ENCODE assay signal across 32 cellular contexts in genomic region chr10:340646-341045, GRCh38.
DNase-seq lines count a peak whose midpoint lies in the region; ATAC-seq, FAIRE-seq and TF ChIP-seq lines count a peak whose summit lies in the region.
"Had no signal": no experiment of that assay in that cellular context is flagged by ENCODE, and none has a peak within 500 bp of the region (broad histone marks: within the 10 kb centered on the region; RNA-seq: fewer than 3 reads in every experiment).

No MANE protein-coding gene starts in this region.

- no peak overlapping the region for H3K14ac ChIP-seq in neuronal stem cell (ENCODE audit: low read length)

- no peaks in the 10 kb centered on the region for H3K79me1 ChIP-seq in neuronal stem cell (ENCODE audit: low read depth, low read length)

- peak overlapping the region; percentile 40 for H3K23ac ChIP-seq in neuronal stem cell (ENCODE audit: low read depth, low read length, poor library complexity)

- H3K27ac Mint-ChIP-seq in GM23338 (no peak overlapping the region), neural progenitor cell (no peak overlapping the region)
- H3K27ac Mint-ChIP-seq: CD14-positive monocyte; CD8-positive, alpha-beta memory T cell; IgD-negative memory B cell had no signal

- H2BK15ac ChIP-seq in neuronal stem cell (ENCODE audit: low read length), result no peak overlapping the region

- no peaks in the 10 kb centered on the region for H3F3A ChIP-seq in GM23338 (replicated peaks; ENCODE audit: low read depth)
- H3F3A ChIP-seq in OCI-LY1 (ENCODE audit: insufficient read depth, low read length), result peaks cover 5% of the 10 kb centered on the region; the same call in 1 of the 2 replicates
- peaks cover under 1% of the 10 kb centered on the region for H3F3A ChIP-seq in neural progenitor cell (ENCODE audit: low read depth)

- TF ChIP-seq CTCF in GM23338 (conservative IDR thresholded peaks at IDR 0.05; ENCODE audit: low read depth in 2 of 2) (no peak), OCI-LY1 (IDR thresholded peaks at IDR 0.05; ENCODE audit: low read length) (no peak), kidney (IDR thresholded peaks at IDR 0.05; ENCODE audit: borderline replicate concordance, extremely low read depth, insufficient read depth) (no peak), neural progenitor cell (IDR thresholded peaks at IDR 0.05) (no peak)

- H3K4me3 ChIP-seq in GM23338 (no peak overlapping the region), OCI-LY1 (ENCODE audit: low read depth, low read length, poor library complexity, severe bottlenecking) (no peak overlapping the region), neuronal stem cell (ENCODE audit: low read length in 2 of 2) (no peak overlapping the region), kidney (ENCODE audit: low read length in 2 of 2) (no peak overlapping the region), neural progenitor cell (no peak overlapping the region)
- H3K4me3 ChIP-seq: Peyer's patch had no signal

- H3K18ac ChIP-seq in neuronal stem cell (ENCODE audit: low read length), result no peak overlapping the region

- no peaks in the 10 kb centered on the region for H3K9me3 ChIP-seq in OCI-LY1 (ENCODE audit: low read length)
- H3K9me3 ChIP-seq in neuronal stem cell (replicated peaks in 1 of 2; ENCODE audit: control insufficient read depth in 2 of 2, insufficient read depth in 1 of 2, low read depth in 1 of 2, low read length in 2 of 2), result no peaks in the 10 kb centered on the region
- no peaks in the 10 kb centered on the region for H3K9me3 ChIP-seq in kidney (ENCODE audit: control insufficient read depth in 1 of 2, low read length in 2 of 2)
- H3K9me3 ChIP-seq in neural progenitor cell (ENCODE audit: low read depth), result no peaks in the 10 kb centered on the region
- H3K9me3 ChIP-seq: BE2C, Peyer's patch, SK-N-SH had no signal

- H3K4me1 ChIP-seq in GM23338 (ENCODE audit: insufficient read depth), result no peaks in the 10 kb centered on the region
- peaks cover 30% of the 10 kb centered on the region for H3K4me1 ChIP-seq in OCI-LY1 (ENCODE audit: insufficient read depth, low read length, severe bottlenecking)
- H3K4me1 ChIP-seq in neuronal stem cell (ENCODE audit: control insufficient read depth in 2 of 2, insufficient read depth in 1 of 2, low read depth in 1 of 2, low read length in 2 of 2), result no peaks in the 10 kb centered on the region
- H3K4me1 ChIP-seq in kidney (ENCODE audit: control insufficient read depth in 1 of 2, insufficient read depth in 1 of 2, low read depth in 1 of 2, low read length in 2 of 2), result peaks cover 0 to 10% of the 10 kb centered on the region in 2 donors
- H3K4me1 ChIP-seq in neural progenitor cell, result no peaks in the 10 kb centered on the region
- H3K4me1 ChIP-seq: BE2C, Peyer's patch had no signal

- H3K9me3 Mint-ChIP-seq in GM23338 (no peaks in the 10 kb centered on the region; the same call in 2 of the 3 replicates), neural progenitor cell (no peaks in the 10 kb centered on the region)
- H3K9me3 Mint-ChIP-seq: CD8-positive, alpha-beta memory T cell; IgD-negative memory B cell had no signal

- H4K91ac ChIP-seq in neuronal stem cell (ENCODE audit: low read depth, low read length, poor library complexity), result no peak overlapping the region

- H3K36me3 ChIP-seq in GM23338 (ENCODE audit: insufficient read depth) (no peaks in the 10 kb centered on the region), OCI-LY1 (ENCODE audit: insufficient read depth, low read length) (peaks cover 86% of the 10 kb centered on the region), neuronal stem cell (replicated peaks in 1 of 2; ENCODE audit: control insufficient read depth in 2 of 2, insufficient read depth in 2 of 2, low read length in 2 of 2) (peaks cover 34 to 86% of the 10 kb centered on the region in 2 donors), kidney (ENCODE audit: control insufficient read depth in 1 of 2, insufficient read depth in 2 of 2, low read length in 2 of 2) (peaks cover 28 to 31% of the 10 kb centered on the region in 2 donors), neural progenitor cell (no peaks in the 10 kb centered on the region)
- H3K36me3 ChIP-seq: BE2C had no signal

- no peak overlapping the region for H2BK12ac ChIP-seq in neuronal stem cell (ENCODE audit: low read length)

- H3K79me2 ChIP-seq in GM23338 (replicated peaks; ENCODE audit: insufficient read depth) (no peaks in the 10 kb centered on the region), OCI-LY1 (ENCODE audit: insufficient read depth, low read length) (no peaks in the 10 kb centered on the region), neural progenitor cell (ENCODE audit: low read depth) (no peaks in the 10 kb centered on the region)

- H2BK120ac ChIP-seq in neuronal stem cell (ENCODE audit: low read depth, low read length), result no peak overlapping the region

- ATAC-seq in GM23338, result peak; percentile 43; the same call in 2 of the 3 replicates
- ATAC-seq: HCT116 had no signal

- H4K20me1 ChIP-seq in GM23338 (replicated peaks; ENCODE audit: insufficient read depth) (no peaks in the 10 kb centered on the region), OCI-LY1 (ENCODE audit: insufficient read depth, low read length) (no peaks in the 10 kb centered on the region), neural progenitor cell (ENCODE audit: low read depth) (no peaks in the 10 kb centered on the region)

- H4K8ac ChIP-seq in neuronal stem cell (ENCODE audit: low read depth, low read length), result no peak overlapping the region

- intact Hi-C loops in kidney (cut with DNase I), result no loop called here

- H3K4me2 ChIP-seq in GM23338 (no peak overlapping the region), OCI-LY1 (ENCODE audit: low read length) (no peak overlapping the region), neuronal stem cell (ENCODE audit: insufficient read depth, low read length, poor library complexity, severe bottlenecking) (no peak overlapping the region), neural progenitor cell (no peak overlapping the region)
- H3K4me2 ChIP-seq: KMS-11, SK-N-SH had no signal

- WGBS in neuronal stem cell (ENCODE audit: extremely low coverage in 2 of 2, insufficient read length in 2 of 2, insufficient replicate concordance in 1 of 2), 2 donors, result no CpG with 5 or more reads among the region's 11 CpGs

- no peak overlapping the region for H3K4me3 Mint-ChIP-seq in GM23338
- no peak overlapping the region for H3K4me3 Mint-ChIP-seq in neural progenitor cell
- H3K4me3 Mint-ChIP-seq: CD14-positive monocyte; CD8-positive, alpha-beta memory T cell; IgD-negative memory B cell had no signal

- H3K27ac ChIP-seq in GM23338 (ENCODE audit: low read depth) (no peak overlapping the region), OCI-LY1 (ENCODE audit: low read depth, low read length, poor library complexity, severe bottlenecking) (peak overlapping the region; percentile 35), neuronal stem cell (replicated peaks; ENCODE audit: low read length) (no peak overlapping the region), kidney (ENCODE audit: low read depth in 2 of 2, low read length in 2 of 2) (no peak overlapping the region), neural progenitor cell (no peak overlapping the region)
- H3K27ac ChIP-seq: 22Rv1, HL-60, KMS-11, Peyer's patch had no signal

- H3K9ac ChIP-seq in OCI-LY1 (ENCODE audit: low read length) (no peak overlapping the region), neuronal stem cell (ENCODE audit: low read depth, low read length, poor library complexity) (no peak overlapping the region), kidney (ENCODE audit: low read length in 2 of 2) (no peak overlapping the region), neural progenitor cell (no peak overlapping the region)
- H3K9ac ChIP-seq: KMS-11, SK-N-SH had no signal

- no peak for FAIRE-seq in kidney (lab: Jason Lieb, UNC)
- FAIRE-seq: GM12892, GM18507, H1 had no signal

- H3K27me3 ChIP-seq in GM23338 (ENCODE audit: insufficient read depth) (no peaks in the 10 kb centered on the region), OCI-LY1 (ENCODE audit: insufficient read depth, low read length) (no peaks in the 10 kb centered on the region), neuronal stem cell (ENCODE audit: control insufficient read depth in 3 of 3, insufficient read depth in 3 of 3, low read depth in 1 of 3, low read length in 3 of 3) (no peaks in the 10 kb centered on the region), neural progenitor cell (no peaks in the 10 kb centered on the region)
- H3K27me3 ChIP-seq: BE2C, Peyer's patch had no signal

- H3K4me1 Mint-ChIP-seq in GM23338, result no peaks in the 10 kb centered on the region
- H3K4me1 Mint-ChIP-seq in neural progenitor cell, result no peaks in the 10 kb centered on the region
- H3K4me1 Mint-ChIP-seq: CD14-positive monocyte had no signal

- H2AK5ac ChIP-seq in neuronal stem cell (ENCODE audit: low read depth, low read length), result no peak overlapping the region

- H3K9me2 ChIP-seq in GM23338 (ENCODE audit: insufficient read depth) (no peaks in the 10 kb centered on the region), OCI-LY1 (ENCODE audit: low read depth, low read length) (no peaks in the 10 kb centered on the region)
- H3K9me2 ChIP-seq: SK-N-SH had no signal

- H3K27me3 Mint-ChIP-seq in GM23338 (ENCODE audit: insufficient read depth, low read depth, poor library complexity), result peaks cover 8% of the 10 kb centered on the region
- peaks cover 5% of the 10 kb centered on the region for H3K27me3 Mint-ChIP-seq in neural progenitor cell (ENCODE audit: insufficient read depth, low read depth)
- H3K27me3 Mint-ChIP-seq: CD8-positive, alpha-beta memory T cell had no signal

- no peak overlapping the region for H2AFZ ChIP-seq in GM23338
- no peak overlapping the region for H2AFZ ChIP-seq in OCI-LY1 (ENCODE audit: low read length)
- no peak overlapping the region for H2AFZ ChIP-seq in neuronal stem cell (ENCODE audit: low read length)
- H2AFZ ChIP-seq in neural progenitor cell (replicated peaks), result no peak overlapping the region

- H3K36me3 Mint-ChIP-seq in GM23338 (ENCODE audit: low read depth), result peaks cover 17% of the 10 kb centered on the region
- peaks cover 27% of the 10 kb centered on the region for H3K36me3 Mint-ChIP-seq in neural progenitor cell
- H3K36me3 Mint-ChIP-seq: CD14-positive monocyte, IgD-negative memory B cell had no signal

- DNase-seq in NCI-H1417 (lab: John Stamatoyannopoulos, UW) (peak; percentile 1 to 38 (median 2)), NCI-H1417 treated with DMSO at 0.1 percent for 48 hours (lab: John Stamatoyannopoulos, UW) (no peak), GM23338 (ENCODE audit: low spot score) (no peak), neuronal stem cell (ENCODE audit: low spot score) (no peak), kidney (no peak), neural progenitor cell (ENCODE audit: low spot score) (no peak), NCI-H146 treated with DMSO at 0.1 percent for 48 hours (lab: John Stamatoyannopoulos, UW; ENCODE audit: unreplicated experiment) (no peak)
- DNase-seq: ACHN; BE2C; Calu3; CD8-positive, alpha-beta memory T cell; DMS153; DND-41; MM.1S; NCI-H2081 treated with DMSO at 0.1 percent for 48 hours; NCI-H2227 treated with DMSO at 0.1 percent for 48 hours; NCI-H526 treated with DMSO at 0.1 percent for 48 hours; OCI-M1; SIG-M5; SK-N-SH; SW 1271 had no signal

- no peak overlapping the region for H3K4ac ChIP-seq in neuronal stem cell (ENCODE audit: low read length)

- H2BK5ac ChIP-seq in neuronal stem cell (ENCODE audit: low read length), result no peak overlapping the region

TF ChIP-seq in GM23338, 12 proteins besides CTCF, POLR2A, EP300 and RAD21 (continues in another document):
- no peak for TF ChIP-seq ZNF331 (CRISPR knock-in tag; IDR thresholded peaks at IDR 0.05; ENCODE audit: low read depth)
- TF ChIP-seq JUNB (IDR thresholded peaks at IDR 0.05; ENCODE audit: unreplicated experiment), result no peak

Comparison
In these comparisons a context has a peak if more than half of its experiments do, and no peak if none do; other contexts are left out.
1. DNase-seq: peak in NCI-H1417 (3 of 3); none in NCI-H1417 treated with DMSO at 0.1 percent for 48 hours (single experiment), GM23338 (single experiment), neuronal stem cell (single experiment), kidney (single experiment), neural progenitor cell (single experiment) and NCI-H146 treated with DMSO at 0.1 percent for 48 hours (single experiment).